In genomic region chr13:71634605-71635443, GRCh38 we compare ENCODE assay signal across 19 cellular contexts.
A peak's percentile ranks its signal among the peaks of the same experiment; 100 is the strongest.
DNase-seq lines count a peak whose midpoint lies in the region; ATAC-seq, FAIRE-seq and TF ChIP-seq lines count a peak whose summit lies in the region.
"Had no signal": no experiment of that assay in that cellular context is flagged by ENCODE, and none has a peak within 500 bp of the region (broad histone marks: within the 10 kb centered on the region; RNA-seq: fewer than 3 reads in every experiment).

No MANE protein-coding gene starts in this region.

- no peaks in the 10 kb centered on the region for H3K27me3 Mint-ChIP-seq in endothelial cell (ENCODE audit: unreplicated experiment)
- H3K27me3 Mint-ChIP-seq in neural crest cell (ENCODE audit: low read depth), result no peaks in the 10 kb centered on the region

- FAIRE-seq in D721Med (lab: Jason Lieb, UNC), result peak; percentile 29
- FAIRE-seq: A549 had no signal

- ATAC-seq in HG02852 (IDR thresholded peaks at IDR 0.05; ENCODE audit: unreplicated experiment) (no peak), heart left ventricle (no peak), HG02642 (IDR thresholded peaks at IDR 0.05; ENCODE audit: poor library complexity, unreplicated experiment) (no peak)
- ATAC-seq: A549; CD8-positive, alpha-beta T cell had no signal

- H3K9me3 Mint-ChIP-seq in endothelial cell (ENCODE audit: unreplicated experiment) (no peaks in the 10 kb centered on the region), neural crest cell (no peaks in the 10 kb centered on the region)
- H3K9me3 Mint-ChIP-seq: CD8-positive, alpha-beta T cell; H9 had no signal

- no peaks in the 10 kb centered on the region for H3K27me3 ChIP-seq in heart left ventricle
- H3K27me3 ChIP-seq: BLaER1 treated with 17β-estradiol and CSF1 and Interleukin-3, amounts not matched to agents 10 nM and 100 nM had no signal

- no peaks in the 10 kb centered on the region for H3K9me3 ChIP-seq in heart left ventricle
- H3K9me3 ChIP-seq: A549; BLaER1 treated with 17β-estradiol and CSF1 and Interleukin-3, amounts not matched to agents 10 nM and 100 nM had no signal

- H3K27ac Mint-ChIP-seq in endothelial cell (ENCODE audit: unreplicated experiment), result peak overlapping the region; percentile 32
- H3K27ac Mint-ChIP-seq in neural crest cell (ENCODE audit: unreplicated experiment), result peak overlapping the region; percentile 69
- H3K27ac Mint-ChIP-seq: CD8-positive, alpha-beta T cell; H9 had no signal

- no peak for TF ChIP-seq CTCF in D721Med (IDR thresholded peaks at IDR 0.05; ENCODE audit: insufficient read depth, missing control alignments)
- no peak for TF ChIP-seq CTCF in endothelial cell (IDR thresholded peaks at IDR 0.05; ENCODE audit: unreplicated experiment)
- TF ChIP-seq CTCF in neural crest cell (conservative IDR thresholded peaks at IDR 0.05), result no peak
- no peak for TF ChIP-seq CTCF in heart left ventricle (IDR thresholded peaks at IDR 0.05)

- H3K4me1 ChIP-seq in heart left ventricle, result peaks cover 0 to 11% (median 0%) of the 10 kb centered on the region in 12 donors
- H3K4me1 ChIP-seq: A549 had no signal

- H3K36me3 Mint-ChIP-seq in endothelial cell (ENCODE audit: low read depth, unreplicated experiment) (no peaks in the 10 kb centered on the region), neural crest cell (ENCODE audit: low read depth) (no peaks in the 10 kb centered on the region)
- H3K36me3 Mint-ChIP-seq: CD8-positive, alpha-beta T cell had no signal

- DNase-seq in D721Med (ENCODE audit: insufficient read length, low spot score), result no peak
- peak; percentile 93 for DNase-seq in NCI-H82 (lab: John Stamatoyannopoulos, UW)
- DNase-seq in endothelial cell (ENCODE audit: low spot score), result no peak
- no peak for DNase-seq in neural crest cell (ENCODE audit: low read depth, low spot score)
- no peak for DNase-seq in heart left ventricle
- DNase-seq: CD8-positive, alpha-beta T cell; DMS79 treated with DMSO at 0.1 percent for 48 hours; H9; NCI-H1105; NCI-H2081 treated with DMSO at 0.1 percent for 48 hours; NCI-H446 treated with DMSO at 0.1 percent for 48 hours; NCI-H748 treated with DMSO at 0.1 percent for 48 hours; OCI-M1; RPMI8226; SHP77 treated with DMSO at 0.1 percent for 48 hours had no signal

- no peak for TF ChIP-seq POLR2A in heart left ventricle (IDR thresholded peaks at IDR 0.05)

- H3K4me3 Mint-ChIP-seq in endothelial cell (ENCODE audit: unreplicated experiment), result no peak overlapping the region
- no peak overlapping the region for H3K4me3 Mint-ChIP-seq in neural crest cell
- H3K4me3 Mint-ChIP-seq: CD8-positive, alpha-beta T cell; H9 had no signal

- no peak overlapping the region for H3K4me3 ChIP-seq in heart left ventricle
- H3K4me3 ChIP-seq: A549; BLaER1 treated with 17β-estradiol and CSF1 and Interleukin-3, amounts not matched to agents 10 nM and 100 nM had no signal

- no peaks in the 10 kb centered on the region for H3K36me3 ChIP-seq in heart left ventricle
- H3K36me3 ChIP-seq: BLaER1 treated with 17β-estradiol and CSF1 and Interleukin-3, amounts not matched to agents 10 nM and 100 nM had no signal

- no peak overlapping the region for H3K27ac ChIP-seq in heart left ventricle
- H3K27ac ChIP-seq: A549; BLaER1 treated with 17β-estradiol and CSF1 and Interleukin-3, amounts not matched to agents 10 nM and 100 nM had no signal

- 39 to 59% (median 52%) methylated on average over 2 of the region's 2 CpGs for WGBS in heart left ventricle, 4 donors

- intact Hi-C loops in heart left ventricle (cut with DNase I), result no loop called here

- H3K4me1 Mint-ChIP-seq in endothelial cell (ENCODE audit: unreplicated experiment) (peaks cover 49% of the 10 kb centered on the region), neural crest cell (peaks cover 36% of the 10 kb centered on the region)
